14 cellular contexts compared by ENCODE assay signal in the genomic region with DNA sequence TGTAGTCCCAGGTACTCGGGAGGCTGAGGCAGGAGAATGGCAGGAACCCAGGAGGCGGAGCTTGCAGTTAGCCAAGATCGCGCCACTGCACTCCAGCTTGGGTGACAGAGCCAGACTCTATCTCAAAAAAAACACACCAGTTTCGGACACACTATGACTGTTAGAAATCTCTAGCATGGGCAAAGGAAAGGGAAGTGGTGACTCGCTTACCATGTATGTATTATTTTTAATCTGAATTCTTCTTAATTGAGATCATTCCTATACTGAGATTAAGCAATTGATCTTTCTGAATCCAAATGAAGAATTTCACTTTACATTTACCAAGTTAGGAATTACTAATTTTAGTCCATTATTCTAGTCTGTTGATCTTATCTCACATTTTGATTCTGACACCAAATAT.
A peak's percentile ranks its signal among the peaks of the same experiment; 100 is the strongest.
DNase-seq lines count a peak whose midpoint lies in the region; ATAC-seq, FAIRE-seq and TF ChIP-seq lines count a peak whose summit lies in the region.
"Had no signal": no experiment of that assay in that cellular context is flagged by ENCODE, and none has a peak within 500 bp of the region (broad histone marks: within the 10 kb centered on the region; RNA-seq: fewer than 3 reads in every experiment).

No MANE protein-coding gene starts in this region.

- H3K27me3 ChIP-seq in pancreas, result no peaks in the 10 kb centered on the region
- H3K27me3 ChIP-seq: neural progenitor cell, uterus had no signal

- no peaks in the 10 kb centered on the region for H3K4me1 ChIP-seq in pancreas
- H3K4me1 ChIP-seq: uterus had no signal

- H3K4me3 ChIP-seq in AG04449 (ENCODE audit: low read depth, low read length) (no peak overlapping the region), foreskin fibroblast (ENCODE audit: low read depth in 1 of 2, low read length in 2 of 2) (no peak overlapping the region), pancreas (no peak overlapping the region)
- H3K4me3 ChIP-seq: neural progenitor cell, uterus had no signal

- H3K9me3 ChIP-seq in pancreas, result no peaks in the 10 kb centered on the region
- H3K9me3 ChIP-seq: uterus had no signal

- no peak overlapping the region for H3K27ac ChIP-seq in pancreas
- H3K27ac ChIP-seq: neural progenitor cell, uterus had no signal

- 81 to 94% methylated on average over 6 of the region's 6 CpGs for WGBS in pancreas, 2 donors

- no peaks in the 10 kb centered on the region for H3K36me3 ChIP-seq in pancreas
- H3K36me3 ChIP-seq: neural progenitor cell, uterus had no signal

- DNase-seq in AG04449 (ENCODE audit: low read depth, low spot score) (peak; percentile 71), HS-5 (ENCODE audit: low read depth) (peak; percentile 84), amniotic stem cell (lab: John Stamatoyannopoulos, UW) (peak; percentile 59), foreskin fibroblast (peak; percentile 80 to 86), NCI-H1417 (lab: John Stamatoyannopoulos, UW) (no peak), pancreas (no peak)
- DNase-seq in activated effector memory CD4-positive, alpha-beta T cell treated with Interleukin-2 at 50 U/mL for 16 hours, result no peak
- DNase-seq: activated CD4-positive, alpha-beta T cell treated with anti-CD3 and anti-CD28 coated beads, Interleukin-2, amount 10 ng/mL, durations not matched to agents 7 days and 5 days; AML-193; NCI-H187 treated with DMSO at 0.1 percent for 48 hours; uterus had no signal

- CTCF ChIA-PET in AG04449 (lab: Yijun Ruan, JAX), result interaction anchor here (1.3 kb wide), 1 partner anchor 14 kb away, joined by 3 read pairs; no protein-coding TSS in a partner anchor

- intact Hi-C loops in pancreas (cut with DNase I), result no loop called here

- no peak for ATAC-seq in pancreas
- no peak for ATAC-seq in GM19455 (IDR thresholded peaks at IDR 0.05; ENCODE audit: unreplicated experiment)

- FAIRE-seq in pancreas (lab: Jason Lieb, UNC), result no peak
- FAIRE-seq: G401.6 had no signal

- POLR2A ChIA-PET in AG04449 (lab: Yijun Ruan, JAX), result no interaction called here

- TF ChIP-seq CTCF in AG04449 (IDR thresholded peaks at IDR 0.05; ENCODE audit: insufficient read depth, low read length, missing control alignments) (no peak), foreskin fibroblast (IDR thresholded peaks at IDR 0.05; ENCODE audit: low read depth, low read length) (no peak), pancreas (IDR thresholded peaks at IDR 0.05) (no peak)

Comparison
In these comparisons a context has a peak if more than half of its experiments do, and no peak if none do; other contexts are left out.
1. DNase-seq: peak in AG04449 (single experiment), HS-5 (single experiment), amniotic stem cell (single experiment) and foreskin fibroblast (2 of 2); none in activated effector memory CD4-positive, alpha-beta T cell treated with Interleukin-2 at 50 U/mL for 16 hours (single experiment), NCI-H1417 (0 of 3) and pancreas (0 of 6).